2 cellular contexts compared by ENCODE assay signal in the genomic region with DNA sequence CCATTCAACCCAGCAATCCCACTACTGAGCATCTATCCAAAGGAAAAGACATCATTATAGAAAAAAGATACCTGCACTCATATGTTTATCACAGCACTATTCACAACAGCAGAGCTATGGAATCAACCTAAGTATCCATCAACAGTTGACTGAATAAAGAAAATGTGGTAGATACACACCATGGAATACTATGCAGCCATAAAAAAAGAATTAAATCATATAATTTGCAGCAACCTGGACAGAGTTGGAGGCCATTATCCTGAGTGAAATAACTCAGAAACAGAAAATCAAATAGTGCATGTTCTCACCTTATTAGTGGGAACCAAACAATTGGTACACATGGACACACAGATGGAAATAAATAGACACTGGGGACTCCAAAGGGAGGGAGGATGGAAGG.
TF ChIP-seq lines count a peak whose summit lies in the region.

No MANE protein-coding gene starts in this region.

TF ChIP-seq in HepG2, 621 proteins besides CTCF, POLR2A, EP300 and RAD21:
- TF ChIP-seq ZIK1 (CRISPR knock-in tag; IDR thresholded peaks at IDR 0.05; ENCODE audit: borderline replicate concordance, low read depth) (no peak), ZNF3 (CRISPR knock-in tag; IDR thresholded peaks at IDR 0.05) (peak; percentile 62; the same call in 1 of the 2 replicates)
TF ChIP-seq in HepG2: peak in this region for 1.

TF ChIP-seq in K562, 482 proteins besides CTCF, POLR2A, EP300 and RAD21:
- TF ChIP-seq ZNF146 (CRISPR knock-in tag; IDR thresholded peaks at IDR 0.05; ENCODE audit: unreplicated experiment) (peak; percentile 29), CHCHD3 (CRISPR knock-in tag; IDR thresholded peaks at IDR 0.05) (no peak)
